Comparison of ENCODE assay signal across 1 cellular context in genomic region chr7:1503816-1504775, GRCh38.
TF ChIP-seq lines count a peak whose summit lies in the region.

A gene with protein sequence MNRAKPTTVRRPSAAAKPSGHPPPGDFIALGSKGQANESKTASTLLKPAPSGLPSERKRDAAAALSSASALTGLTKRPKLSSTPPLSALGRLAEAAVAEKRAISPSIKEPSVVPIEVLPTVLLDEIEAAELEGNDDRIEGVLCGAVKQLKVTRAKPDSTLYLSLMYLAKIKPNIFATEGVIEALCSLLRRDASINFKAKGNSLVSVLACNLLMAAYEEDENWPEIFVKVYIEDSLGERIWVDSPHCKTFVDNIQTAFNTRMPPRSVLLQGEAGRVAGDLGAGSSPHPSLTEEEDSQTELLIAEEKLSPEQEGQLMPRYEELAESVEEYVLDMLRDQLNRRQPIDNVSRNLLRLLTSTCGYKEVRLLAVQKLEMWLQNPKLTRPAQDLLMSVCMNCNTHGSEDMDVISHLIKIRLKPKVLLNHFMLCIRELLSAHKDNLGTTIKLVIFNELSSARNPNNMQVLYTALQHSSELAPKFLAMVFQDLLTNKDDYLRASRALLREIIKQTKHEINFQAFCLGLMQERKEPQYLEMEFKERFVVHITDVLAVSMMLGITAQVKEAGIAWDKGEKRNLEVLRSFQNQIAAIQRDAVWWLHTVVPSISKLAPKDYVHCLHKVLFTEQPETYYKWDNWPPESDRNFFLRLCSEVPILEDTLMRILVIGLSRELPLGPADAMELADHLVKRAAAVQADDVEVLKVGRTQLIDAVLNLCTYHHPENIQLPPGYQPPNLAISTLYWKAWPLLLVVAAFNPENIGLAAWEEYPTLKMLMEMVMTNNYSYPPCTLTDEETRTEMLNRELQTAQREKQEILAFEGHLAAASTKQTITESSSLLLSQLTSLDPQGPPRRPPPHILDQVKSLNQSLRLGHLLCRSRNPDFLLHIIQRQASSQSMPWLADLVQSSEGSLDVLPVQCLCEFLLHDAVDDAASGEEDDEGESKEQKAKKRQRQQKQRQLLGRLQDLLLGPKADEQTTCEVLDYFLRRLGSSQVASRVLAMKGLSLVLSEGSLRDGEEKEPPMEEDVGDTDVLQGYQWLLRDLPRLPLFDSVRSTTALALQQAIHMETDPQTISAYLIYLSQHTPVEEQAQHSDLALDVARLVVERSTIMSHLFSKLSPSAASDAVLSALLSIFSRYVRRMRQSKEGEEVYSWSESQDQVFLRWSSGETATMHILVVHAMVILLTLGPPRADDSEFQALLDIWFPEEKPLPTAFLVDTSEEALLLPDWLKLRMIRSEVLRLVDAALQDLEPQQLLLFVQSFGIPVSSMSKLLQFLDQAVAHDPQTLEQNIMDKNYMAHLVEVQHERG (N-terminal part only) (minus strand): TSS chr7:1504389. CDS start chr7:1503960, 429 bp downstream.

TF ChIP-seq in GM12878, 131 proteins besides CTCF, POLR2A, EP300 and RAD21 (continued from another document and continues in another):
- TF ChIP-seq, protein P1, sequence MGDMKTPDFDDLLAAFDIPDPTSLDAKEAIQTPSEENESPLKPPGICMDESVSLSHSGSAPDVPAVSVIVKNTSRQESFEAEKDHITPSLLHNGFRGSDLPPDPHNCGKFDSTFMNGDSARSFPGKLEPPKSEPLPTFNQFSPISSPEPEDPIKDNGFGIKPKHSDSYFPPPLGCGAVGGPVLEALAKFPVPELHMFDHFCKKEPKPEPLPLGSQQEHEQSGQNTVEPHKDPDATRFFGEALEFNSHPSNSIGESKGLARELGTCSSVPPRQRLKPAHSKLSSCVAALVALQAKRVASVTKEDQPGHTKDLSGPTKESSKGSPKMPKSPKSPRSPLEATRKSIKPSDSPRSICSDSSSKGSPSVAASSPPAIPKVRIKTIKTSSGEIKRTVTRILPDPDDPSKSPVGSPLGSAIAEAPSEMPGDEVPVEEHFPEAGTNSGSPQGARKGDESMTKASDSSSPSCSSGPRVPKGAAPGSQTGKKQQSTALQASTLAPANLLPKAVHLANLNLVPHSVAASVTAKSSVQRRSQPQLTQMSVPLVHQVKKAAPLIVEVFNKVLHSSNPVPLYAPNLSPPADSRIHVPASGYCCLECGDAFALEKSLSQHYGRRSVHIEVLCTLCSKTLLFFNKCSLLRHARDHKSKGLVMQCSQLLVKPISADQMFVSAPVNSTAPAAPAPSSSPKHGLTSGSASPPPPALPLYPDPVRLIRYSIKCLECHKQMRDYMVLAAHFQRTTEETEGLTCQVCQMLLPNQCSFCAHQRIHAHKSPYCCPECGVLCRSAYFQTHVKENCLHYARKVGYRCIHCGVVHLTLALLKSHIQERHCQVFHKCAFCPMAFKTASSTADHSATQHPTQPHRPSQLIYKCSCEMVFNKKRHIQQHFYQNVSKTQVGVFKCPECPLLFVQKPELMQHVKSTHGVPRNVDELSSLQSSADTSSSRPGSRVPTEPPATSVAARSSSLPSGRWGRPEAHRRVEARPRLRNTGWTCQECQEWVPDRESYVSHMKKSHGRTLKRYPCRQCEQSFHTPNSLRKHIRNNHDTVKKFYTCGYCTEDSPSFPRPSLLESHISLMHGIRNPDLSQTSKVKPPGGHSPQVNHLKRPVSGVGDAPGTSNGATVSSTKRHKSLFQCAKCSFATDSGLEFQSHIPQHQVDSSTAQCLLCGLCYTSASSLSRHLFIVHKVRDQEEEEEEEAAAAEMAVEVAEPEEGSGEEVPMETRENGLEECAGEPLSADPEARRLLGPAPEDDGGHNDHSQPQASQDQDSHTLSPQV (IDR thresholded peaks at IDR 0.05), result peak; percentile 92
- TF ChIP-seq MYB (IDR thresholded peaks at IDR 0.05; ENCODE audit: borderline replicate concordance, low read depth, low read length), result no peak
- TF ChIP-seq NR2F1 (conservative IDR thresholded peaks at IDR 0.05), result peak; percentile 78; the same call in 1 of the 2 replicates
- peak; percentile 99 for TF ChIP-seq IKZF1 (conservative IDR thresholded peaks at IDR 0.05)
- TF ChIP-seq TARDBP (IDR thresholded peaks at IDR 0.05; ENCODE audit: borderline replicate concordance), result 0 out of 2 replicates have a peak, but pooled peaks have one; percentile 81
- TF ChIP-seq ASH2L (IDR thresholded peaks at IDR 0.05; ENCODE audit: borderline replicate concordance, low read depth), result peak; percentile 87; the same call in 1 of the 2 replicates
- no peak for TF ChIP-seq CUX1 (IDR thresholded peaks at IDR 0.05; ENCODE audit: insufficient replicate concordance, low read depth, low read length)
- peak; percentile 57 to 94; a peak in 2 of 4 replicates for TF ChIP-seq ETV6 (conservative IDR thresholded peaks at IDR 0.05 in 1 of 2, IDR thresholded peaks at IDR 0.05 in 1 of 2; ENCODE audit: borderline replicate concordance in 1 of 2, low read depth in 1 of 2)
- TF ChIP-seq, protein P2, sequence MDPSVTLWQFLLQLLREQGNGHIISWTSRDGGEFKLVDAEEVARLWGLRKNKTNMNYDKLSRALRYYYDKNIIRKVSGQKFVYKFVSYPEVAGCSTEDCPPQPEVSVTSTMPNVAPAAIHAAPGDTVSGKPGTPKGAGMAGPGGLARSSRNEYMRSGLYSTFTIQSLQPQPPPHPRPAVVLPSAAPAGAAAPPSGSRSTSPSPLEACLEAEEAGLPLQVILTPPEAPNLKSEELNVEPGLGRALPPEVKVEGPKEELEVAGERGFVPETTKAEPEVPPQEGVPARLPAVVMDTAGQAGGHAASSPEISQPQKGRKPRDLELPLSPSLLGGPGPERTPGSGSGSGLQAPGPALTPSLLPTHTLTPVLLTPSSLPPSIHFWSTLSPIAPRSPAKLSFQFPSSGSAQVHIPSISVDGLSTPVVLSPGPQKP (IDR thresholded peaks at IDR 0.05; ENCODE audit: low read depth, low read length), result peak; percentile 84
- TF ChIP-seq BACH1 (IDR thresholded peaks at IDR 0.05; ENCODE audit: borderline replicate concordance), result peak; percentile 32; the same call in 1 of the 2 replicates
- TF ChIP-seq HCFC1 (IDR thresholded peaks at IDR 0.05; ENCODE audit: low read length), result peak; percentile 86
- TF ChIP-seq MEF2A (IDR thresholded peaks at IDR 0.05; ENCODE audit: insufficient read depth, low read depth, low read length), result peak; percentile 76; the same call in 1 of the 2 replicates
- peak; percentile 94 for TF ChIP-seq SMARCA5 (IDR thresholded peaks at IDR 0.05)
- TF ChIP-seq SMC3 (IDR thresholded peaks at IDR 0.05; ENCODE audit: borderline replicate concordance, low read length), result no peak; the same call in 1 of the 2 replicates
- peak; percentile 91 for TF ChIP-seq MXI1 (IDR thresholded peaks at IDR 0.05; ENCODE audit: low read depth, low read length)
- no peak for TF ChIP-seq FOXM1 (IDR thresholded peaks at IDR 0.05; ENCODE audit: low read depth, low read length)
- TF ChIP-seq RBBP5 (conservative IDR thresholded peaks at IDR 0.05), result no peak
- TF ChIP-seq ZSCAN29 (IDR thresholded peaks at IDR 0.05), result no peak
- TF ChIP-seq DPF2 (IDR thresholded peaks at IDR 0.05), result peak; percentile 66
- TF ChIP-seq NFXL1 (IDR thresholded peaks at IDR 0.05; ENCODE audit: borderline replicate concordance), result no peak
- no peak for TF ChIP-seq ZBED1 (IDR thresholded peaks at IDR 0.05; ENCODE audit: borderline replicate concordance)
- no peak for TF ChIP-seq BCL11A (IDR thresholded peaks at IDR 0.05; ENCODE audit: low read depth, low read length)
- TF ChIP-seq CBX5 (IDR thresholded peaks at IDR 0.05; ENCODE audit: low read depth), result peak; percentile 67; the same call in 1 of the 2 replicates
- TF ChIP-seq ZBTB33 (IDR thresholded peaks at IDR 0.05), result no peak
- no peak for TF ChIP-seq HDGF (IDR thresholded peaks at IDR 0.05)
- no peak for TF ChIP-seq WRNIP1 (IDR thresholded peaks at IDR 0.05; ENCODE audit: borderline replicate concordance, low read depth, low read length)
- TF ChIP-seq RFX5 (IDR thresholded peaks at IDR 0.05; ENCODE audit: low read depth, low read length), result no peak
- no peak for TF ChIP-seq EED (IDR thresholded peaks at IDR 0.05; ENCODE audit: low read depth)
- TF ChIP-seq, protein P3, sequence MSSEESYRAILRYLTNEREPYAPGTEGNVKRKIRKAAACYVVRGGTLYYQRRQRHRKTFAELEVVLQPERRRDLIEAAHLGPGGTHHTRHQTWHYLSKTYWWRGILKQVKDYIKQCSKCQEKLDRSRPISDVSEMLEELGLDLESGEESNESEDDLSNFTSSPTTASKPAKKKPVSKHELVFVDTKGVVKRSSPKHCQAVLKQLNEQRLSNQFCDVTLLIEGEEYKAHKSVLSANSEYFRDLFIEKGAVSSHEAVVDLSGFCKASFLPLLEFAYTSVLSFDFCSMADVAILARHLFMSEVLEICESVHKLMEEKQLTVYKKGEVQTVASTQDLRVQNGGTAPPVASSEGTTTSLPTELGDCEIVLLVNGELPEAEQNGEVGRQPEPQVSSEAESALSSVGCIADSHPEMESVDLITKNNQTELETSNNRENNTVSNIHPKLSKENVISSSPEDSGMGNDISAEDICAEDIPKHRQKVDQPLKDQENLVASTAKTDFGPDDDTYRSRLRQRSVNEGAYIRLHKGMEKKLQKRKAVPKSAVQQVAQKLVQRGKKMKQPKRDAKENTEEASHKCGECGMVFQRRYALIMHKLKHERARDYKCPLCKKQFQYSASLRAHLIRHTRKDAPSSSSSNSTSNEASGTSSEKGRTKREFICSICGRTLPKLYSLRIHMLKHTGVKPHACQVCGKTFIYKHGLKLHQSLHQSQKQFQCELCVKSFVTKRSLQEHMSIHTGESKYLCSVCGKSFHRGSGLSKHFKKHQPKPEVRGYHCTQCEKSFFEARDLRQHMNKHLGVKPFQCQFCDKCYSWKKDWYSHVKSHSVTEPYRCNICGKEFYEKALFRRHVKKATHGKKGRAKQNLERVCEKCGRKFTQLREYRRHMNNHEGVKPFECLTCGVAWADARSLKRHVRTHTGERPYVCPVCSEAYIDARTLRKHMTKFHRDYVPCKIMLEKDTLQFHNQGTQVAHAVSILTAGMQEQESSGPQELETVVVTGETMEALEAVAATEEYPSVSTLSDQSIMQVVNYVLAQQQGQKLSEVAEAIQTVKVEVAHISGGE (CRISPR knock-in tag; IDR thresholded peaks at IDR 0.05), result no peak
- TF ChIP-seq STAT1 (conservative IDR thresholded peaks at IDR 0.05), result 0 out of 2 replicates have a peak, but pooled peaks have one; percentile 69
- TF ChIP-seq CEBPB (IDR thresholded peaks at IDR 0.05; ENCODE audit: borderline replicate concordance in 1 of 2, low read depth in 2 of 2, low read length in 2 of 2), result no peak; a peak in 1 of 4 replicates
- no peak for TF ChIP-seq PBX3 (IDR thresholded peaks at IDR 0.05; ENCODE audit: insufficient replicate concordance, low read depth, low read length)
- peak; percentile 34 for TF ChIP-seq SP1 (IDR thresholded peaks at IDR 0.05; ENCODE audit: low read depth, low read length)
- no peak for TF ChIP-seq NFIC (IDR thresholded peaks at IDR 0.05; ENCODE audit: low read depth, low read length)
- TF ChIP-seq TCF12 (IDR thresholded peaks at IDR 0.05; ENCODE audit: low read depth, low read length), result peak; percentile 76
- 0 out of 2 replicates have a peak, but pooled peaks have one; percentile 37 for TF ChIP-seq RCOR1 (conservative IDR thresholded peaks at IDR 0.05; ENCODE audit: low read depth, low read length)
- TF ChIP-seq SPI1 (IDR thresholded peaks at IDR 0.05; ENCODE audit: borderline replicate concordance, insufficient read depth, low read depth, low read length), result 0 out of 2 replicates have a peak, but pooled peaks have one; percentile 5
- no peak for TF ChIP-seq NFYA (IDR thresholded peaks at IDR 0.05; ENCODE audit: borderline replicate concordance, low read depth, low read length)
- no peak for TF ChIP-seq PAX8 (IDR thresholded peaks at IDR 0.05)
